Comparison of ENCODE assay signal across 8 cellular contexts in the genomic region with DNA sequence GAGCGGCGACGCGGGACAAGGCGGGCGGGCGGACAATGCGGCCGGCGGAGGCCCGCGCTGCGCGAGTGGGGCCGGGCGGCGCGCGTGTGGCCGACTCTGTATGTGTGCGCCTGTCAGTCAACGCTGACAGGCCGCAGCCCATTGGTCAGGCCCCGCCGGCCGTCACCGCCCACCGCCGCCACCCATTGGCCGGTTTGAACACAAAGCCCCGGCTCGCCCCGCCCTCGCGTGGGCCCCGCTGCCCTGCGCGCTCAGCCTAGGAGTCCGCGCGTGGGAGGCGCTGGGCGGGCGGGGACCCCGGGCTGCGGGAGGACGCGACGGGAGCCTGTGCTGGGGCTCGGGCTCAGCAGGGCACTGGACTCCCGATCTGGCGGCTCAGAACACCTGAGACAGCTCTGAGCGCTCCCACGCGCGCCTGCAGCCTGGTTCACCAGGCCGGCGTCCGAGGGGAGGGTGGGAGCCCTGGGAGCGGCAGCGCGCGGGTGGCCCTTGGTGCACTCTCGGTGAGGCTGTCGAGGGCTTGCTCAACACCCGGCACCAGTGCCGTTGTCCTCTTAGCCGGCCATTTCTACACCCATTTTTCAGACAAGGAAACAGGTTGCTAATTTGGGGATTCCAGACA. TPM values are rescaled to one million over a fixed set of nuclear protein-coding genes. Genes with fewer than 3 reads are reported as not detected.
DNase-seq lines count a peak whose midpoint lies in the region; ATAC-seq, FAIRE-seq and TF ChIP-seq lines count a peak whose summit lies in the region.

A gene with protein sequence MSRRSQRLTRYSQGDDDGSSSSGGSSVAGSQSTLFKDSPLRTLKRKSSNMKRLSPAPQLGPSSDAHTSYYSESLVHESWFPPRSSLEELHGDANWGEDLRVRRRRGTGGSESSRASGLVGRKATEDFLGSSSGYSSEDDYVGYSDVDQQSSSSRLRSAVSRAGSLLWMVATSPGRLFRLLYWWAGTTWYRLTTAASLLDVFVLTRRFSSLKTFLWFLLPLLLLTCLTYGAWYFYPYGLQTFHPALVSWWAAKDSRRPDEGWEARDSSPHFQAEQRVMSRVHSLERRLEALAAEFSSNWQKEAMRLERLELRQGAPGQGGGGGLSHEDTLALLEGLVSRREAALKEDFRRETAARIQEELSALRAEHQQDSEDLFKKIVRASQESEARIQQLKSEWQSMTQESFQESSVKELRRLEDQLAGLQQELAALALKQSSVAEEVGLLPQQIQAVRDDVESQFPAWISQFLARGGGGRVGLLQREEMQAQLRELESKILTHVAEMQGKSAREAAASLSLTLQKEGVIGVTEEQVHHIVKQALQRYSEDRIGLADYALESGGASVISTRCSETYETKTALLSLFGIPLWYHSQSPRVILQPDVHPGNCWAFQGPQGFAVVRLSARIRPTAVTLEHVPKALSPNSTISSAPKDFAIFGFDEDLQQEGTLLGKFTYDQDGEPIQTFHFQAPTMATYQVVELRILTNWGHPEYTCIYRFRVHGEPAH (minus strand): TSS at position 88 of the 622 bp plus-strand sequence. CDS start 3,370 bp downstream, outside the sequence.

- intact Hi-C loops in Right ventricle myocardium inferior (cut with DNase I) (loop anchor here (2.0 kb wide), 1 partner anchor 49 kb away; no protein-coding TSS in a partner anchor), pancreas (cut with DNase I) (no loop called here)

- H3K9me3 Mint-ChIP-seq in activated naive CD8-positive, alpha-beta T cell treated with anti-CD3 and anti-CD28 coated beads, Interleukin-2, amount 10 ng/mL, durations not matched to agents 7 days and 5 days, result no peaks in the 10 kb centered on the region

- peaks cover 43% of the 10 kb centered on the region for H3K4me1 Mint-ChIP-seq in activated naive CD8-positive, alpha-beta T cell treated with anti-CD3 and anti-CD28 coated beads, Interleukin-2, amount 10 ng/mL, durations not matched to agents 7 days and 5 days

- H3K79me2 ChIP-seq in KMS-11 (ENCODE audit: insufficient read depth, low read depth), result 0 out of 2 replicates have a peak, but pooled peaks cover 7% of the 10 kb centered on the region

- H3K4me3 Mint-ChIP-seq in activated naive CD8-positive, alpha-beta T cell treated with anti-CD3 and anti-CD28 coated beads, Interleukin-2, amount 10 ng/mL, durations not matched to agents 7 days and 5 days, result peak within 1 kb of the TSS; percentile 98

- no peaks in the 10 kb centered on the region for H4K20me1 ChIP-seq in KMS-11 (ENCODE audit: insufficient read depth)

- FAIRE-seq in pancreas (lab: Jason Lieb, UNC), result no peak

- H3K27me3 ChIP-seq in KMS-11 (ENCODE audit: insufficient read depth, low read depth) (no peaks in the 10 kb centered on the region), pancreas (no peaks in the 10 kb centered on the region), thymus (ENCODE audit: control insufficient read depth, insufficient read depth) (no peaks in the 10 kb centered on the region)

- peak within 1 kb of the TSS; percentile 99 for H3K27ac Mint-ChIP-seq in activated naive CD8-positive, alpha-beta T cell treated with anti-CD3 and anti-CD28 coated beads, Interleukin-2, amount 10 ng/mL, durations not matched to agents 7 days and 5 days

- H2AFZ ChIP-seq in KMS-11 (ENCODE audit: low read depth), result peak within 1 kb of the TSS; percentile 92

- no peaks in the 10 kb centered on the region for H3K36me3 ChIP-seq in KMS-11 (ENCODE audit: insufficient read depth)
- peaks cover 4 to 18% (median 12%) of the 10 kb centered on the region in 3 donors for H3K36me3 ChIP-seq in pancreas
- H3K36me3 ChIP-seq in thymus (ENCODE audit: control insufficient read depth, insufficient read depth), result peaks cover 11% of the 10 kb centered on the region

- POLR2A ChIA-PET in activated naive CD8-positive, alpha-beta T cell treated with anti-CD3 and anti-CD28 coated beads, Interleukin-2, amount 10 ng/mL, durations not matched to agents 7 days and 5 days (lab: Charles Lee), result interaction anchor here (0.8 to 20.2 kb wide), 4 partner anchors 9 to 87 kb away, joined by 3 to 386 read pairs (median 4); partner anchors contain the start of gene TOMM22

- no peaks in the 10 kb centered on the region for H3K9me3 ChIP-seq in pancreas
- no peaks in the 10 kb centered on the region for H3K9me3 ChIP-seq in thymus (ENCODE audit: control insufficient read depth)

- H3K4me2 ChIP-seq in KMS-11, result peak within 1 kb of the TSS; percentile 76

- no peak within 1 kb of the TSS for H3K27ac ChIP-seq in KMS-11
- H3K27ac ChIP-seq in pancreas, result peak within 1 kb of the TSS; percentile 81 to 99 (median 94)
- peak within 1 kb of the TSS; percentile 91 for H3K27ac ChIP-seq in thymus (ENCODE audit: low read depth)

- no peaks in the 10 kb centered on the region for H3K27me3 Mint-ChIP-seq in activated naive CD8-positive, alpha-beta T cell treated with anti-CD3 and anti-CD28 coated beads, Interleukin-2, amount 10 ng/mL, durations not matched to agents 7 days and 5 days

- peaks cover 39% of the 10 kb centered on the region for H3K36me3 Mint-ChIP-seq in activated naive CD8-positive, alpha-beta T cell treated with anti-CD3 and anti-CD28 coated beads, Interleukin-2, amount 10 ng/mL, durations not matched to agents 7 days and 5 days

- ATAC-seq in GM21529 (IDR thresholded peaks at IDR 0.05; ENCODE audit: unreplicated experiment), result peak; percentile 63
- ATAC-seq in activated naive CD8-positive, alpha-beta T cell treated with anti-CD3 and anti-CD28 coated beads, Interleukin-2, amount 10 ng/mL, durations not matched to agents 7 days and 5 days (ENCODE audit: low read depth), result peak; percentile 73
- peak; percentile 90 for ATAC-seq in Right ventricle myocardium inferior
- ATAC-seq in pancreas, result peak; percentile 68 to 79 (median 74)

- TF ChIP-seq CTCF in KMS-11 (conservative IDR thresholded peaks at IDR 0.05; ENCODE audit: low read depth, low read length) (no peak), pancreas (IDR thresholded peaks at IDR 0.05) (no peak)

- WGBS in pancreas, 2 donors, result 0 to 1% methylated on average over 38 to 68 of the region's 68 CpGs
- under 1% methylated on average over 68 of the region's 68 CpGs for WGBS in thymus

- H3K9ac ChIP-seq in KMS-11, result peak within 1 kb of the TSS; percentile 72; the same call in 1 of the 2 replicates

- H3K4me3 ChIP-seq in KMS-11 (IDR thresholded peaks at IDR 0.05; ENCODE audit: insufficient read depth, low read depth, low read length), result no peak within 1 kb of the TSS
- H3K4me3 ChIP-seq in pancreas, result peak within 1 kb of the TSS; percentile 60 to 83 (median 64)
- H3K4me3 ChIP-seq in thymus (ENCODE audit: low read length), result peak within 1 kb of the TSS; percentile 86

- peaks cover 25% of the 10 kb centered on the region for H3K4me1 ChIP-seq in KMS-11 (ENCODE audit: low read depth, poor library complexity, severe bottlenecking)
- H3K4me1 ChIP-seq in pancreas, result peaks cover 7 to 24% (median 7%) of the 10 kb centered on the region in 3 donors
- peaks cover 68% of the 10 kb centered on the region for H3K4me1 ChIP-seq in thymus (ENCODE audit: control insufficient read depth, insufficient read depth, low read length)

- DNase-seq in Daoy (ENCODE audit: low read depth) (peak; percentile 91), SW 1271 (lab: John Stamatoyannopoulos, UW) (peak; percentile 31 to 70), Right ventricle myocardium inferior (ENCODE audit: missing footprints) (peak; percentile 98), pancreas (peak; percentile 92 to 98 (median 94))
- DNase-seq in activated naive CD8-positive, alpha-beta T cell treated with anti-CD3 and anti-CD28 coated beads, Interleukin-2, amount 10 ng/mL, durations not matched to agents 7 days and 5 days, result peak; percentile 96

RNA-seq across cellular contexts. Expression of the gene that starts here (rescaled TPM):
- total RNA-seq in Daoy (2014; rRNA removed; shearing (Covaris generic)), result 64.7 and 89.9 TPM in 2 replicates
- total RNA-seq in activated naive CD8-positive, alpha-beta T cell treated with anti-CD3 and anti-CD28 coated beads, Interleukin-2, amount 10 ng/mL, durations not matched to agents 7 days and 5 days, result 100 to 1,000 TPM; 607 to 626 TPM
- total RNA-seq in Right ventricle myocardium inferior (126 TPM), pancreas (10 to 100 TPM; 64.1 to 99.2 (median 84.9) TPM)
- polyA plus RNA-seq in pancreas (10 to 100 TPM; 44.8 to 60.8 TPM), thymus (64.9 TPM)
